Comparison of ENCODE assay signal across 8 cellular contexts in genomic region chr9:131361202-131361833, GRCh38. TPM values are rescaled to one million over a fixed set of nuclear protein-coding genes. Genes with fewer than 3 reads are reported as not detected.
A peak's percentile ranks its signal among the peaks of the same experiment; 100 is the strongest.
DNase-seq lines count a peak whose midpoint lies in the region; ATAC-seq, FAIRE-seq and TF ChIP-seq lines count a peak whose summit lies in the region.

No MANE protein-coding gene starts in this region.

- in situ Hi-C loops in HepG2 (cut with HindIII; ENCODE audit: extremely low pct_ligation_motif_present, low pct_unique_long_range_greater_than_20kb): no loop called here

- no peak overlapping the region for H2AFZ ChIP-seq in HepG2 (ENCODE audit: low read length)

- BruUV-seq in HepG2 (replicated peaks; lab: Mats Ljungman, UMichigan): no TSS peak

- H3K4me2 ChIP-seq in HepG2 (ENCODE audit: low read depth, low read length): no peak overlapping the region; the same call in 1 of the 2 replicates

- peaks cover 9% of the 10 kb centered on the region for H3K4me1 ChIP-seq in HepG2 (ENCODE audit: insufficient read depth, low read length)
- peaks cover 0 to 13% (median 7%) of the 10 kb centered on the region in 3 donors for H3K4me1 ChIP-seq in gastroesophageal sphincter

- no peak; the same call in 2 of the 3 replicates for ATAC-seq in HepG2
- no peak for ATAC-seq in HG03521 (IDR thresholded peaks at IDR 0.05; ENCODE audit: unreplicated experiment)
- ATAC-seq in HG02970 (IDR thresholded peaks at IDR 0.05; ENCODE audit: low FRiP score, unreplicated experiment): no peak
- ATAC-seq in GM18505 (IDR thresholded peaks at IDR 0.05; ENCODE audit: unreplicated experiment): no peak
- no peak for ATAC-seq in gastroesophageal sphincter

- DNase-seq in stimulated activated naive CD4-positive, alpha-beta T cell (lab: John Stamatoyannopoulos, UW): peak; percentile 6 to 38 (median 24)
- DNase-seq in stimulated activated naive CD4-positive, alpha-beta T cell treated with Interleukin-2 at 50 U/mL for 16 hours (lab: John Stamatoyannopoulos, UW): no peak
- peak; percentile 47 to 48 for DNase-seq in activated T-cell treated with anti-CD3 and anti-CD28 coated beads, Interleukin-2, amount 50 U/mL, for 48 hours
- no peak for DNase-seq in HepG2 (ENCODE audit: low spot score)

- H3K27me3 ChIP-seq in HepG2 (ENCODE audit: control insufficient read depth in 1 of 2, insufficient read depth in 2 of 2, low read length in 2 of 2) (no peaks in the 10 kb centered on the region), gastroesophageal sphincter (no peaks in the 10 kb centered on the region)

- CTCF ChIA-PET in HepG2 (lab: Yijun Ruan, JAX; ENCODE audit: low intra/inter-chr PET ratio, low total read pairs): no interaction called here

- H4K20me1 ChIP-seq in HepG2 (ENCODE audit: insufficient read depth, low read length): no peaks in the 10 kb centered on the region

- H3K9ac ChIP-seq in HepG2 (ENCODE audit: insufficient read depth, low read depth, low read length): no peak overlapping the region

- 50% methylated on average over 8 of the region's 8 CpGs for WGBS in HepG2 (ENCODE audit: low lambda C conversion rate)
- 49 to 73% methylated on average over 3 to 4 of the region's 8 CpGs for WGBS in gastroesophageal sphincter (ENCODE audit: low coverage in 1 of 2), 2 donors

- POLR2A ChIA-PET in HepG2 (lab: Yijun Ruan, JAX): interaction anchor here (2.4 kb wide), 1 partner anchor 12 kb away, joined by 9 read pairs; no protein-coding TSS in a partner anchor

- intact Hi-C loops in HepG2 (cut with micrococcal nuclease; ENCODE audit: unreplicated experiment): no loop called here

- TF ChIP-seq RAD21 in HepG2 (CRISPR knock-in tag; IDR thresholded peaks at IDR 0.05): no peak

- TF ChIP-seq EP300 in HepG2 (IDR thresholded peaks at IDR 0.05; ENCODE audit: low read depth in 2 of 2, low read length in 2 of 2) (no peak), HepG2 (CRISPR knock-in tag; IDR thresholded peaks at IDR 0.05; ENCODE audit: borderline replicate concordance) (no peak), gastroesophageal sphincter (IDR thresholded peaks at IDR 0.05) (no peak)

- H3K27ac ChIP-seq in HepG2 (ENCODE audit: extremely low read length, insufficient read depth, low read length) (no peak overlapping the region), gastroesophageal sphincter (peak overlapping the region in 1 of 4 donors; percentile 7)

- H3K36me3 ChIP-seq in HepG2 (replicated peaks in 1 of 2; ENCODE audit: control insufficient read depth in 1 of 2, insufficient read depth in 2 of 2, low read length in 2 of 2) (no peaks in the 10 kb centered on the region), gastroesophageal sphincter (no peaks in the 10 kb centered on the region)

- no peak for TF ChIP-seq CTCF in HepG2 (CRISPR knock-in tag; IDR thresholded peaks at IDR 0.05)
- TF ChIP-seq CTCF in gastroesophageal sphincter (IDR thresholded peaks at IDR 0.05): no peak

- H3K9me3 ChIP-seq in HepG2 (ENCODE audit: low read length) (no peaks in the 10 kb centered on the region), gastroesophageal sphincter (no peaks in the 10 kb centered on the region)

- no peaks in the 10 kb centered on the region for H3K79me2 ChIP-seq in HepG2 (ENCODE audit: insufficient read depth, low read length)

- TF ChIP-seq POLR2A in HepG2 (IDR thresholded peaks at IDR 0.05; ENCODE audit: insufficient read depth in 1 of 2, low read depth in 2 of 2, low read length in 2 of 2) (no peak), GM18505 (IDR thresholded peaks at IDR 0.05; ENCODE audit: borderline replicate concordance, extremely low read depth, insufficient read depth, insufficient read length) (no peak), gastroesophageal sphincter (IDR thresholded peaks at IDR 0.05) (no peak)

- no peak for FAIRE-seq in HepG2 (lab: Jason Lieb, UNC)

- H3K4me3 ChIP-seq in HepG2 (replicated peaks in 1 of 3; ENCODE audit: insufficient read depth in 1 of 3, low read depth in 2 of 3, low read length in 3 of 3) (no peak overlapping the region), gastroesophageal sphincter (no peak overlapping the region)

TF ChIP-seq in HepG2, 621 proteins besides CTCF, POLR2A, EP300 and RAD21 (continues in another document):
- TF ChIP-seq ZFX (CRISPR knock-in tag; IDR thresholded peaks at IDR 0.05; ENCODE audit: low read depth) (no peak), ZNF281 (CRISPR knock-in tag; IDR thresholded peaks at IDR 0.05; ENCODE audit: borderline replicate concordance) (no peak), RBM39 (IDR thresholded peaks at IDR 0.05; ENCODE audit: low read depth, low read length, poor library complexity, severe bottlenecking) (no peak), NFIC (IDR thresholded peaks at IDR 0.05; ENCODE audit: low read length) (no peak), ZNF101 (CRISPR knock-in tag; IDR thresholded peaks at IDR 0.05; ENCODE audit: borderline replicate concordance, low read depth) (no peak), ZNF589 (CRISPR knock-in tag; conservative IDR thresholded peaks at IDR 0.05) (no peak), PITX1 (CRISPR knock-in tag; IDR thresholded peaks at IDR 0.05) (no peak), BHLHE40 (IDR thresholded peaks at IDR 0.05; ENCODE audit: low read length) (no peak)
- TF ChIP-seq, protein P1, sequence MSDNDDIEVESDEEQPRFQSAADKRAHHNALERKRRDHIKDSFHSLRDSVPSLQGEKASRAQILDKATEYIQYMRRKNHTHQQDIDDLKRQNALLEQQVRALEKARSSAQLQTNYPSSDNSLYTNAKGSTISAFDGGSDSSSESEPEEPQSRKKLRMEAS (IDR thresholded peaks at IDR 0.05): peak; percentile 39; the same call in 1 of the 2 replicates
- TF ChIP-seq, protein P2, sequence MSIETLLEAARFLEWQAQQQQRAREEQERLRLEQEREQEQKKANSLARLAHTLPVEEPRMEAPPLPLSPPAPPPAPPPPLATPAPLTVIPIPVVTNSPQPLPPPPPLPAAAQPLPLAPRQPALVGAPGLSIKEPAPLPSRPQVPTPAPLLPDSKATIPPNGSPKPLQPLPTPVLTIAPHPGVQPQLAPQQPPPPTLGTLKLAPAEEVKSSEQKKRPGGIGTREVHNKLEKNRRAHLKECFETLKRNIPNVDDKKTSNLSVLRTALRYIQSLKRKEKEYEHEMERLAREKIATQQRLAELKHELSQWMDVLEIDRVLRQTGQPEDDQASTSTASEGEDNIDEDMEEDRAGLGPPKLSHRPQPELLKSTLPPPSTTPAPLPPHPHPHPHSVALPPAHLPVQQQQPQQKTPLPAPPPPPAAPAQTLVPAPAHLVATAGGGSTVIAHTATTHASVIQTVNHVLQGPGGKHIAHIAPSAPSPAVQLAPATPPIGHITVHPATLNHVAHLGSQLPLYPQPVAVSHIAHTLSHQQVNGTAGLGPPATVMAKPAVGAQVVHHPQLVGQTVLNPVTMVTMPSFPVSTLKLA (IDR thresholded peaks at IDR 0.05): 0 out of 2 replicates have a peak, but pooled peaks have one; percentile 22

RNA-seq across cellular contexts. Expression of gene PRRC2B, which starts 32.6 kb away (rescaled TPM):
- total RNA-seq in HepG2 (2016; rRNA removed; fragmentation: Illumina TruSeq; extraction: Trizol) (37.4 TPM in 2 replicates), gastroesophageal sphincter (100 to 1,000 TPM; 102 to 198 (median 108) TPM)
- total RNA-seq in HepG2 (2016; cell fraction: cytosol; rRNA removed; fragmentation: Illumina TruSeq; extraction: Trizol; ENCODE audit: low read depth): 20.7 and 24.3 TPM in 2 replicates
- total RNA-seq in HepG2 (2016; cell fraction: insoluble cytoplasmic fraction; rRNA removed; fragmentation: Illumina TruSeq; extraction: Trizol): 27.7 and 37.0 TPM in 2 replicates
- 20.9 TPM in 2 replicates for total RNA-seq in HepG2 (2016; cell fraction: membrane; rRNA removed; fragmentation: Illumina TruSeq; extraction: Trizol)
- 41.7 and 49.5 TPM in 2 replicates for total RNA-seq in HepG2 (2016; cell fraction: nucleus; rRNA removed; fragmentation: Illumina TruSeq; extraction: Trizol)
- 18.9 and 20.8 TPM in 2 replicates for polyA plus RNA-seq in HepG2 (2011; rRNA removed)
- polyA plus RNA-seq in HepG2 (2011; cell fraction: cytosol; rRNA removed): 11.9 and 12.5 TPM in 2 replicates
- polyA plus RNA-seq in HepG2 (2011; cell fraction: nucleus; rRNA removed): 87.0 and 122 TPM in 2 replicates
- 55.6 and 57.4 TPM in 2 replicates for polyA plus RNA-seq in HepG2 (2012)
- polyA plus RNA-seq in HepG2 (2016; cell fraction: cytosol; fragmentation: Illumina TruSeq; extraction: Trizol; ENCODE audit: low read depth): 4.0 TPM in 2 replicates
- polyA plus RNA-seq in HepG2 (2016; cell fraction: insoluble cytoplasmic fraction; fragmentation: Illumina TruSeq; extraction: Trizol; ENCODE audit: low read depth): 25.0 and 33.7 TPM in 2 replicates
- polyA plus RNA-seq in HepG2 (2016; cell fraction: membrane; fragmentation: Illumina TruSeq; extraction: Trizol; ENCODE audit: low read depth): 8.5 and 10.2 TPM in 2 replicates
- 100 and 106 TPM in 2 replicates for polyA plus RNA-seq in HepG2 (2016; cell fraction: nucleus; fragmentation: Illumina TruSeq; extraction: Trizol; ENCODE audit: insufficient read depth, low read depth)
- polyA minus RNA-seq in HepG2 (2011; rRNA and poly(A)+ RNA removed; ENCODE audit: low replicate concordance): 72.0 and 116 TPM in 2 replicates
- 23.3 and 31.5 TPM in 2 replicates for polyA minus RNA-seq in HepG2 (2011; cell fraction: cytosol; rRNA and poly(A)+ RNA removed)
- polyA minus RNA-seq in HepG2 (2011; cell fraction: nucleus; rRNA and poly(A)+ RNA removed): 52.6 and 56.1 TPM in 2 replicates

Comparison
In these comparisons a context has a peak if more than half of its experiments do, and no peak if none do; other contexts are left out.
1. DNase-seq: peak in stimulated activated naive CD4-positive, alpha-beta T cell (6 of 6) and activated T-cell treated with anti-CD3 and anti-CD28 coated beads, Interleukin-2, amount 50 U/mL, for 48 hours (2 of 2); none in stimulated activated naive CD4-positive, alpha-beta T cell treated with Interleukin-2 at 50 U/mL for 16 hours (single experiment) and HepG2 (single experiment).